ENCODE assay signal across 23 cellular contexts in the genomic region with DNA sequence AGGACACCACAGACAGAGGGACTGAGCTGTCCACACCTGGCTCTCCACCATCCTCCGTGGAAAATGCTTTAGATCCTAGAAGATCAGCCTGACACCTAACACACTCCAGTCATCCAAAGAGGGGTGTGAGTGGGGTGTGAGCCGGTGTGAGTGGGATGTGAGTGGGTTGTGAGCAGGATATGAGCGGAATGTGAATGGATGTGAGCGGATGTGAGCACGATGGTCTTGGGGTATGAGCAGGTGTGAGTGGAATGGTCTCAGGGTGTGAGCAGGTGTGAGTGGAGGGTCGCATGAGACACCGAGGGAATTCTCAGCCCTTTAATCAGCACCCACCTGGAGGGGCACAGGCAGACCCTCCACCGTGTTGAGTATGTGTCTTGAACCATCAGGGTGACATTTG. TPM values are rescaled to one million over a fixed set of nuclear protein-coding genes. Genes with fewer than 3 reads are reported as not detected.
"Had no signal": no experiment of that assay in that cellular context is flagged by ENCODE, and none has a peak within 500 bp of the region (broad histone marks: within the 10 kb centered on the region; RNA-seq: fewer than 3 reads in every experiment).

No MANE protein-coding gene starts in this region.

- FAIRE-seq: RCC 7860 had no signal

- H3K27ac ChIP-seq: KMS-11, SJSA1, SK-N-MC had no signal

- H3K9me3 ChIP-seq: SJSA1 had no signal

- H3K36me3 ChIP-seq: SJSA1 had no signal

- H3K4me1 ChIP-seq: SJSA1 had no signal

- DNase-seq: IMR-90, Kasumi-1, MV-4-11, NCI-H1048, NCI-H1105, NCI-H1417, NCI-H1436 treated with DMSO at 0.1 percent for 48 hours, NCI-H1694, NCI-H1930, NCI-H2081, NCI-H2107, NCI-H2227 treated with DMSO at 0.1 percent for 48 hours, NCI-H524, NCI-H526 treated with DMSO at 0.1 percent for 48 hours, NCI-H748 treated with DMSO at 0.1 percent for 48 hours, Right ventricle myocardium superior, RPMI8226, SIG-M5 had no signal

- H3K9ac ChIP-seq: KMS-11 had no signal

- H3K4me2 ChIP-seq: KMS-11 had no signal

- H3K4me3 ChIP-seq: SJSA1, SK-N-MC had no signal

RNA-seq across cellular contexts. Expression of a gene that starts 0.9 kb away (rescaled TPM):
- total RNA-seq: HT-29, IMR-90, SJSA1 had no signal
